ENCODE assay signal across 7 cellular contexts in genomic region chr2:109614715-109615636, GRCh38. TPM values are rescaled to one million over a fixed set of nuclear protein-coding genes. Genes with fewer than 3 reads are reported as not detected.
DNase-seq lines count a peak whose midpoint lies in the region; ATAC-seq and TF ChIP-seq lines count a peak whose summit lies in the region.

No MANE protein-coding gene starts in this region.

- peak overlapping the region; percentile 69 for H2AFZ ChIP-seq in parathyroid adenoma

- peak overlapping the region; percentile 77 to 99 (median 98) for H3K27ac ChIP-seq in Peyer's patch
- peak overlapping the region; percentile 91 for H3K27ac ChIP-seq in parathyroid adenoma

- in situ Hi-C loops in GM13976 (cut with MboI; ENCODE audit: low sequenced_read_pairs, unreplicated experiment): no loop called here

- no peak for ATAC-seq in HG03095 (IDR thresholded peaks at IDR 0.05; ENCODE audit: unreplicated experiment)

- no peak for TF ChIP-seq CTCF in Peyer's patch (IDR thresholded peaks at IDR 0.05)
- TF ChIP-seq CTCF in fibroblast of villous mesenchyme (IDR thresholded peaks at IDR 0.05; ENCODE audit: insufficient read depth, low read depth, low read length): no peak
- no peak for TF ChIP-seq CTCF in parathyroid adenoma (IDR thresholded peaks at IDR 0.05)
- TF ChIP-seq CTCF in GM13976 (IDR thresholded peaks at IDR 0.05; ENCODE audit: borderline replicate concordance, control extremely low read depth, extremely low read depth, insufficient read depth, missing control alignments): no peak

- no peaks in the 10 kb centered on the region for H3K36me3 ChIP-seq in ES-I3 (ENCODE audit: insufficient read depth, low read length)
- no peaks in the 10 kb centered on the region for H3K36me3 ChIP-seq in Peyer's patch
- no peaks in the 10 kb centered on the region for H3K36me3 ChIP-seq in parathyroid adenoma (ENCODE audit: control insufficient read depth, insufficient read depth, low read length)

- H3K4me1 ChIP-seq in ES-I3 (ENCODE audit: insufficient read depth, low read length) (0 out of 2 replicates have a peak, but pooled peaks cover 10% of the 10 kb centered on the region), Peyer's patch (peaks cover 0 to 24% (median 1%) of the 10 kb centered on the region in 4 donors), parathyroid adenoma (peaks cover 3% of the 10 kb centered on the region)

- TF ChIP-seq POLR2A in Peyer's patch (IDR thresholded peaks at IDR 0.05): no peak

- peak overlapping the region; percentile 59 for H3K4me2 ChIP-seq in parathyroid adenoma (ENCODE audit: low read length)

- H3K9ac ChIP-seq in ES-I3 (ENCODE audit: low read depth, low read length): peak overlapping the region; percentile 98
- H3K9ac ChIP-seq in parathyroid adenoma: no peak overlapping the region

- H3K27me3 ChIP-seq in Peyer's patch (no peaks in the 10 kb centered on the region), parathyroid adenoma (ENCODE audit: control insufficient read depth, insufficient read depth, low read length) (no peaks in the 10 kb centered on the region)

- no peaks in the 10 kb centered on the region for H3K9me3 ChIP-seq in ES-I3 (ENCODE audit: control insufficient read depth, insufficient read depth, low read length)
- no peaks in the 10 kb centered on the region for H3K9me3 ChIP-seq in Peyer's patch
- no peaks in the 10 kb centered on the region for H3K9me3 ChIP-seq in parathyroid adenoma (ENCODE audit: control insufficient read depth, low read length)

- DNase-seq in Peyer's patch: peak in 2 of 3 donors; percentile 49 to 65
- no peak for DNase-seq in fibroblast of villous mesenchyme (ENCODE audit: low read depth)
- no peak for DNase-seq in cerebellar cortex (ENCODE audit: low spot score)
- no peak for DNase-seq in GM13976 (ENCODE audit: low spot score)

- H3K79me2 ChIP-seq in parathyroid adenoma: peaks cover 10% of the 10 kb centered on the region

- peak overlapping the region; percentile 51 to 84 (median 58) for H3K4me3 ChIP-seq in Peyer's patch
- H3K4me3 ChIP-seq in fibroblast of villous mesenchyme (ENCODE audit: low read depth, low read length): peak overlapping the region; percentile 93
- peak overlapping the region; percentile 53 for H3K4me3 ChIP-seq in parathyroid adenoma (ENCODE audit: low read depth, low read length)

RNA-seq across cellular contexts. Expression of gene SOWAHC, which starts 0.8 kb away (rescaled TPM):
- 10 to 100 TPM in 3 of 4 donors, 1 to 10 TPM in 1; 8.3 to 24.2 (median 17.2) TPM for total RNA-seq in Peyer's patch
- 9.3 and 10.8 TPM in 2 replicates for total RNA-seq in fibroblast of villous mesenchyme

RNA-seq across cellular contexts. Expression of gene SEPTIN10, which starts 1.2 kb away (rescaled TPM):
- total RNA-seq in Peyer's patch (10 to 100 TPM; 22.3 to 55.2 (median 53.1) TPM), fibroblast of villous mesenchyme (73.1 and 83.3 TPM in 2 replicates)

Comparison
In these comparisons a context has a peak if more than half of its experiments do, and no peak if none do; other contexts are left out.
1. DNase-seq: peak in Peyer's patch (2 of 3); none in fibroblast of villous mesenchyme (single experiment), cerebellar cortex (single experiment) and GM13976 (single experiment).
2. Peak in every context shown above with its lines, with median percentiles within 50 percentile points of each other: H3K4me3 ChIP-seq.